ENCODE assay signal across 29 cellular contexts in the genomic region with DNA sequence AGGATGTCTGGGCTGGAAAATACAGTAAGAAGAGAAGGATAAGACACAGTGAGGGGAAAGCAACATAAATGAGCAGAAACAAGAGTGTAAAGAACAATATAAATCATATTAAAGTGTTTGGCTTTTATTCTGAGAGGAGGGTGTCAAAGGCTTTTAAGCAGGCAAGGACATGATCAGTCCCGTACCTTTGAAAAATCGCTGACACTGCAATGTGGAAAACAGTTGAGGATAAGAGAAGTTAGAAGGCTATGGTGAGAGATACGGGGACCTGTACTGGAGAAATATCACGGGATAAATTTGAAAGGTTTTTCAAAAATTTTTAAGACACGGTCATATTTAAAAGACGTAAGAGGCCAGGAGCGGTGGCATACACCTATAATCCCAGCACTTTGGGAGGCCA.
"Had no signal": no experiment of that assay in that cellular context is flagged by ENCODE, and none has a peak within 500 bp of the region (broad histone marks: within the 10 kb centered on the region; RNA-seq: fewer than 3 reads in every experiment).

No MANE protein-coding gene starts in this region.

- H3K9me3 Mint-ChIP-seq: activated CD4-positive, alpha-beta memory T cell treated with anti-CD3 and anti-CD28 coated beads, Interleukin-2, amount 10 ng/mL, durations not matched to agents 7 days and 5 days; activated CD4-positive, alpha-beta T cell treated with anti-CD3 and anti-CD28 coated beads, Interleukin-2, amount 10 ng/mL, durations not matched to agents 7 days and 5 days; activated naive CD4-positive, alpha-beta T cell treated with anti-CD3 and anti-CD28 coated beads, Interleukin-2, amount 10 ng/mL, durations not matched to agents 7 days and 5 days; activated naive CD4-positive, alpha-beta T cell treated with anti-CD3 and anti-CD28 coated beads, Interleukin-2, amount 50 U/mL, for 72 hours; activated naive CD8-positive, alpha-beta T cell treated with anti-CD3 and anti-CD28 coated beads, Interleukin-2, amount 10 ng/mL, durations not matched to agents 7 days and 5 days; activated T-cell treated with anti-CD3 and anti-CD28 coated beads, Interleukin-2, amount 50 U/mL, for 24 hours; activated T-cell treated with anti-CD3 and anti-CD28 coated beads, Interleukin-2, amount 50 U/mL, for 72 hours; brain; WTC11 had no signal

- H3K4me1 Mint-ChIP-seq: activated CD4-positive, alpha-beta memory T cell treated with anti-CD3 and anti-CD28 coated beads, Interleukin-2, amount 10 ng/mL, durations not matched to agents 7 days and 5 days; activated CD4-positive, alpha-beta T cell treated with anti-CD3 and anti-CD28 coated beads, Interleukin-2, amount 10 ng/mL, durations not matched to agents 7 days and 5 days; activated naive CD4-positive, alpha-beta T cell treated with anti-CD3 and anti-CD28 coated beads, Interleukin-2, amount 10 ng/mL, durations not matched to agents 7 days and 5 days; activated naive CD8-positive, alpha-beta T cell treated with anti-CD3 and anti-CD28 coated beads, Interleukin-2, amount 10 ng/mL, durations not matched to agents 7 days and 5 days had no signal

- FAIRE-seq: endometrium, frontal cortex had no signal

- H3K27me3 Mint-ChIP-seq: brain had no signal

- H3K9me3 ChIP-seq: ascending aorta, breast epithelium, colonic mucosa had no signal

- H3K4me3 Mint-ChIP-seq: activated CD4-positive, alpha-beta memory T cell treated with anti-CD3 and anti-CD28 coated beads, Interleukin-2, amount 10 ng/mL, durations not matched to agents 7 days and 5 days; activated CD4-positive, alpha-beta T cell treated with anti-CD3 and anti-CD28 coated beads, Interleukin-2, amount 10 ng/mL, durations not matched to agents 7 days and 5 days; activated naive CD4-positive, alpha-beta T cell treated with anti-CD3 and anti-CD28 coated beads, Interleukin-2, amount 10 ng/mL, durations not matched to agents 7 days and 5 days; activated naive CD8-positive, alpha-beta T cell treated with anti-CD3 and anti-CD28 coated beads, Interleukin-2, amount 10 ng/mL, durations not matched to agents 7 days and 5 days; activated T-cell treated with anti-CD3 and anti-CD28 coated beads, Interleukin-2, amount 50 U/mL, for 24 hours; activated T-cell treated with anti-CD3 and anti-CD28 coated beads, Interleukin-2, amount 50 U/mL, for 72 hours; brain; WTC11 had no signal

- DNase-seq: activated CD4-positive, alpha-beta memory T cell treated with anti-CD3 and anti-CD28 coated beads, Interleukin-2, amount 10 ng/mL, durations not matched to agents 7 days and 5 days; activated CD4-positive, alpha-beta T cell treated with anti-CD3 and anti-CD28 coated beads for 1 hour; activated CD4-positive, alpha-beta T cell treated with anti-CD3 and anti-CD28 coated beads for 4 hours; activated CD4-positive, alpha-beta T cell treated with anti-CD3 and anti-CD28 coated beads, Interleukin-2, amount 10 ng/mL, durations not matched to agents 7 days and 5 days; activated CD4-positive, alpha-beta T cell treated with anti-CD3 and anti-CD28 coated beads, Interleukin-2, amount 50 U/mL, for 4 hours; activated CD8-positive, alpha-beta memory T cell treated with anti-CD3 and anti-CD28 coated beads, Interleukin-2, amount 50 U/mL, for 48 hours; activated gamma-delta T cell; activated naive CD4-positive, alpha-beta T cell; activated naive CD4-positive, alpha-beta T cell treated with anti-CD3 and anti-CD28 coated beads, Interleukin-2, amount 10 ng/mL, durations not matched to agents 7 days and 5 days; activated naive CD8-positive, alpha-beta T cell treated with anti-CD3 and anti-CD28 coated beads, Interleukin-2, amount 10 ng/mL, durations not matched to agents 7 days and 5 days; activated T-cell treated with anti-CD3 and anti-CD28 coated beads for 4 hours; activated T-cell treated with anti-CD3 and anti-CD28 coated beads, Interleukin-2, amount 50 U/mL, for 24 hours; activated T-cell treated with anti-CD3 and anti-CD28 coated beads, Interleukin-2, amount 50 U/mL, for 72 hours; central memory CD4-positive, alpha-beta T cell; cerebellar nuclear complex; colonic mucosa; effector CD8-positive, alpha-beta T cell; foreskin fibroblast; head of caudate nucleus; T-helper 2 cell had no signal

- H3K27me3 ChIP-seq: ascending aorta, breast epithelium, cardiac muscle cell, colonic mucosa had no signal

- ATAC-seq: activated naive CD4-positive, alpha-beta T cell treated with anti-CD3 and anti-CD28 coated beads, Interleukin-2, amount 50 U/mL, for 72 hours; activated T-cell treated with anti-CD3 and anti-CD28 coated beads, Interleukin-2, amount 50 U/mL, for 72 hours; esophagus mucosa; WTC11 had no signal

- H3K36me3 Mint-ChIP-seq: activated naive CD4-positive, alpha-beta T cell treated with anti-CD3 and anti-CD28 coated beads, Interleukin-2, amount 10 ng/mL, durations not matched to agents 7 days and 5 days; activated naive CD4-positive, alpha-beta T cell treated with anti-CD3 and anti-CD28 coated beads, Interleukin-2, amount 50 U/mL, for 72 hours; activated naive CD8-positive, alpha-beta T cell treated with anti-CD3 and anti-CD28 coated beads, Interleukin-2, amount 10 ng/mL, durations not matched to agents 7 days and 5 days; WTC11 had no signal

- H3K27ac Mint-ChIP-seq: activated CD4-positive, alpha-beta memory T cell treated with anti-CD3 and anti-CD28 coated beads, Interleukin-2, amount 10 ng/mL, durations not matched to agents 7 days and 5 days; activated CD4-positive, alpha-beta T cell treated with anti-CD3 and anti-CD28 coated beads, Interleukin-2, amount 10 ng/mL, durations not matched to agents 7 days and 5 days; activated naive CD4-positive, alpha-beta T cell treated with anti-CD3 and anti-CD28 coated beads, Interleukin-2, amount 10 ng/mL, durations not matched to agents 7 days and 5 days; activated naive CD4-positive, alpha-beta T cell treated with anti-CD3 and anti-CD28 coated beads, Interleukin-2, amount 50 U/mL, for 72 hours; activated naive CD8-positive, alpha-beta T cell treated with anti-CD3 and anti-CD28 coated beads, Interleukin-2, amount 10 ng/mL, durations not matched to agents 7 days and 5 days; activated T-cell treated with anti-CD3 and anti-CD28 coated beads, Interleukin-2, amount 50 U/mL, for 24 hours; activated T-cell treated with anti-CD3 and anti-CD28 coated beads, Interleukin-2, amount 50 U/mL, for 72 hours; WTC11 had no signal

- H3K27ac ChIP-seq: ascending aorta, breast epithelium, cardiac muscle cell, colonic mucosa had no signal

- H3K4me1 ChIP-seq: ascending aorta, breast epithelium, colonic mucosa had no signal

- H3K4me3 ChIP-seq: ascending aorta, breast epithelium, cardiac muscle cell, colonic mucosa had no signal

- H3K36me3 ChIP-seq: ascending aorta, breast epithelium, cardiac muscle cell, colonic mucosa had no signal
